In the genomic region with DNA sequence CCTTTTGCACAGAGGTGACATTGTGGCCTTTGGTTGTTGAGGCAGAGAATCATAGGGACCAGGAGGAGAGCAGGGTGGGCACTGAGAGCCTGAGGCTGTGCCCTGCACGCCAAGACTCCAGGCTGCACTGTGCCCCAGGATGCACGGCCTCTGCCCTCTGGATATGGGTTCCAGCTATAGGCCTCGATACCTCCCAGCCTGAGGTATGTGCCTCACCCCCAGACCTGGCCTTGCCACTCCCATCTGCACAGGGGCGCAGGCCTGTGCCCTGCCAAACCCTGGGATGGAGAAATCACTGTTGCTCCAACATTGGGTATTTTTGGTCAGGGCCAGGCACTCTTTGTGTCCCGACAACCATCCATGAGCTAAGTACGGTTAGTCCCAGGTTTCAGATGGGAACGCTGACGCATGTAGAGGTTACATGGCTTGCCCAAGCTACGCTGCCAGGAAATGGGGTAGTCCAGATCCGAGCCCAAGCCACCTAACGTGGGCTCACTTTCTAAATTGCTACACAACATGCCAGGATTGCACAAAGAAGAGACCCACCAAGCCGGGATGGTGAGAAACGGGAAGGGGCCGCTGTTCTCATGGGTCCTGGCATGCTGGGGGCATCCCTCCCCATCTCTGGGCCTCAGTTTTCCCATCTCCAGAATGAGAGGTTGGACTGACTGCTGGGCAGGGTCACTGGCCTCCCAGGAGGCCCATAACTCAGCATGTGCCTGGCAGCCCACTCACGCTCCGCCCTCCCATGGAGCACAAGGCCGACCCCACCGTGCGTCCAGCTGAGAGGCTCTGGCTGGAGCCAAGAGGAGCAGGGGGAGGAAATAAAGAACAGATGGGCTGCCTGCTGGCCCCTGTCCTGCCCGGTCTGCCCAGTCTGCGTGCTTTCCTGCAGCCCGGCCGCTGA, we compare ENCODE assay signal across 9 cellular contexts. TPM values are rescaled to one million over a fixed set of nuclear protein-coding genes. Genes with fewer than 3 reads are reported as not detected.
DNase-seq lines count a peak whose midpoint lies in the region; ATAC-seq and TF ChIP-seq lines count a peak whose summit lies in the region.
"Had no signal": no experiment of that assay in that cellular context is flagged by ENCODE, and none has a peak within 500 bp of the region (broad histone marks: within the 10 kb centered on the region; RNA-seq: fewer than 3 reads in every experiment).

No MANE protein-coding gene starts in this region.

- TF ChIP-seq POLR2A in upper lobe of left lung (IDR thresholded peaks at IDR 0.05): no peak

- H3K36me3 ChIP-seq in WERI-Rb-1 (no peaks in the 10 kb centered on the region), upper lobe of left lung (no peaks in the 10 kb centered on the region)

- WGBS in upper lobe of left lung, 2 donors: 76 to 77% methylated on average over 4 to 22 of the region's 23 CpGs

- H3K27me3 Mint-ChIP-seq in nephron (ENCODE audit: low read depth): no peaks in the 10 kb centered on the region
- H3K27me3 Mint-ChIP-seq: natural killer cell treated with Interleukin-12 subunit alpha and Interleukin-12 subunit beta and Interleukin-15 and Interleukin-18, amount 100 ng/mL, for 72 hours had no signal

- peak in 1 of 2 donors; percentile 36 for ATAC-seq in upper lobe of left lung (ENCODE audit: low FRiP score in 2 of 2)
- ATAC-seq in GM21423 (IDR thresholded peaks at IDR 0.05; ENCODE audit: unreplicated experiment): no peak
- ATAC-seq in HG03139 (IDR thresholded peaks at IDR 0.05; ENCODE audit: unreplicated experiment): no peak

- peak overlapping the region in 2 of 3 experiments; percentile 98 to 99 for H3K27ac Mint-ChIP-seq in nephron
- H3K27ac Mint-ChIP-seq: natural killer cell treated with Interleukin-12 subunit alpha and Interleukin-12 subunit beta and Interleukin-15 and Interleukin-18, amount 100 ng/mL, for 72 hours had no signal

- peaks cover 7% of the 10 kb centered on the region for H3K36me3 Mint-ChIP-seq in nephron (ENCODE audit: low read depth)
- H3K36me3 Mint-ChIP-seq: natural killer cell treated with Interleukin-12 subunit alpha and Interleukin-12 subunit beta and Interleukin-15 and Interleukin-18, amount 100 ng/mL, for 72 hours had no signal

- DNase-seq in WERI-Rb-1 (peak; percentile 61), fibroblast of the conjunctiva (ENCODE audit: low read depth) (peak; percentile 85), upper lobe of left lung (peak in 1 of 2 donors; percentile 81)
- no peak for DNase-seq in stimulated activated CD4-positive, alpha-beta T cell treated with anti-CD3 and anti-CD28 coated beads, Interleukin-12 subunit alpha, Interleukin-12 subunit beta, amount 100 ng/mL, for 4 hours
- no peak for DNase-seq in activated naive CD4-positive, alpha-beta T cell treated with anti-CD3 and anti-CD28 coated beads, Interleukin-2, amount 50 U/mL, for 16 hours

- no peak for TF ChIP-seq CTCF in WERI-Rb-1 (IDR thresholded peaks at IDR 0.05; ENCODE audit: low read depth, low read length)
- no peak for TF ChIP-seq CTCF in nephron (IDR thresholded peaks at IDR 0.05; ENCODE audit: unreplicated experiment in 3 of 3)
- no peak for TF ChIP-seq CTCF in upper lobe of left lung (IDR thresholded peaks at IDR 0.05)

- H3K27ac ChIP-seq in WERI-Rb-1 (peak overlapping the region; percentile 50; the same call in 1 of the 2 replicates), upper lobe of left lung (peak overlapping the region; percentile 81 to 91 (median 84))

- H3K27me3 ChIP-seq in WERI-Rb-1 (ENCODE audit: insufficient read depth, low read depth, severe bottlenecking): no peaks in the 10 kb centered on the region
- no peaks in the 10 kb centered on the region for H3K27me3 ChIP-seq in upper lobe of left lung

- H3K4me1 ChIP-seq in upper lobe of left lung: peaks cover 84 to 91% (median 89%) of the 10 kb centered on the region in 4 donors

- no peaks in the 10 kb centered on the region for H3K9me3 Mint-ChIP-seq in nephron
- H3K9me3 Mint-ChIP-seq: natural killer cell treated with Interleukin-12 subunit alpha and Interleukin-12 subunit beta and Interleukin-15 and Interleukin-18, amount 100 ng/mL, for 72 hours had no signal

- H3K9me3 ChIP-seq in WERI-Rb-1 (ENCODE audit: severe bottlenecking): no peaks in the 10 kb centered on the region
- H3K9me3 ChIP-seq in upper lobe of left lung: no peaks in the 10 kb centered on the region

- H3K4me1 Mint-ChIP-seq in nephron: peaks cover 99% of the 10 kb centered on the region

- TF ChIP-seq EP300 in upper lobe of left lung (IDR thresholded peaks at IDR 0.05): no peak

- H3K4me3 ChIP-seq in WERI-Rb-1 (ENCODE audit: low read depth, low read length) (no peak overlapping the region), upper lobe of left lung (no peak overlapping the region)

- H3K4me3 Mint-ChIP-seq in nephron: peak overlapping the region; percentile 66 to 74 (median 74)
- H3K4me3 Mint-ChIP-seq: natural killer cell treated with Interleukin-12 subunit alpha and Interleukin-12 subunit beta and Interleukin-15 and Interleukin-18, amount 100 ng/mL, for 72 hours had no signal

RNA-seq across cellular contexts. Expression of gene ZCCHC24, which starts 44.2 kb away (rescaled TPM):
- 10 to 100 TPM; 12.6 to 45.7 (median 21.0) TPM for total RNA-seq in upper lobe of left lung

RNA-seq across cellular contexts. Expression of gene PPIF, which starts 54.0 kb away (rescaled TPM):
- 10 to 100 TPM; 19.3 to 46.5 (median 31.2) TPM for total RNA-seq in upper lobe of left lung

Comparison
In these comparisons a context has a peak if more than half of its experiments do, and no peak if none do; other contexts are left out.
1. DNase-seq: peak in WERI-Rb-1 (single experiment) and fibroblast of the conjunctiva (single experiment); none in stimulated activated CD4-positive, alpha-beta T cell treated with anti-CD3 and anti-CD28 coated beads, Interleukin-12 subunit alpha, Interleukin-12 subunit beta, amount 100 ng/mL, for 4 hours (single experiment) and activated naive CD4-positive, alpha-beta T cell treated with anti-CD3 and anti-CD28 coated beads, Interleukin-2, amount 50 U/mL, for 16 hours (single experiment).